Comparison of ENCODE assay signal across 22 cellular contexts in the genomic region with DNA sequence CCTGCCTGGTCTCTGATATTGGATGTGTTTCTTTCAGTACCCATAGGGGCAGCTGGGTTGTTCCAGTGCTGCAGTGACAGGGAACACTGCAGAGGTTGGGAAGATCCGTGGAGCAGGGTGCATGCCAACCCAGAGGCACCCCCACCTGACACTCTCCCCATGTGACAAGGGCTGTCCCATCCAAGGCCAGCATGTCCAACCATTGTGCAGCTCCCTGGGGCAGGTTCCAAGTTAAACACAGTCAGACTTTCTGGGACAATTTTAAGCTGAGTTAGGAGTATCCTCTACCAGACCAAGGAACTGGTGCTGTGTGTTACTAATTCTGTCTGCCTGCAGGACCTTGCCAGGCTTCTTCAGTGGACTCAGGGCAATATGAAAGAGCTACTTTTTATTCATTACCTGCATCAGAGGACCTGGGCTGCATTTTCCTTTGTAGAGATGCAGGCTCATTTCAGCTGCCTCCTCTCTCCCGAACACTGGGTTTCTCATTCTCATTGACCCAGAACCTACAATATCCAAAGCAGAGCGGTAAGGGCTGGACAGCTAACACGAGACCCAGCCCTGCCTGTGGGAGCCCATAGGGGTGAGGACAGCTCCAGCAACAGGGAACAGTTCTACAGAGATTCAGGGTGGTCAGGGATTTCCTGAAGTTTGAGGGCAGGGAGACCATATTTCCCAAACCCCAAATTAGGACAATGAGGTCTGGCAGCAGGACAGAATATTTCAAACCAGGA.
"Had no signal": no experiment of that assay in that cellular context is flagged by ENCODE, and none has a peak within 500 bp of the region (broad histone marks: within the 10 kb centered on the region; RNA-seq: fewer than 3 reads in every experiment).

No MANE protein-coding gene starts in this region.

- H3K36me3 ChIP-seq: adrenal gland, gastroesophageal sphincter, lower lobe of right lung, thyroid gland, WERI-Rb-1 had no signal

- H3K4me3 ChIP-seq: adrenal gland, dorsolateral prefrontal cortex, gastroesophageal sphincter, lower lobe of right lung, thyroid gland had no signal

- H3K27me3 ChIP-seq: adrenal gland, gastroesophageal sphincter, thyroid gland had no signal

- H3K4me1 ChIP-seq: adrenal gland, gastroesophageal sphincter, lower lobe of right lung, thyroid gland had no signal

- H3K27ac ChIP-seq: adrenal gland, dorsolateral prefrontal cortex, gastroesophageal sphincter, lower lobe of right lung, thyroid gland, WERI-Rb-1 had no signal

- DNase-seq: activated CD4-positive, alpha-beta T cell treated with anti-CD3 and anti-CD28 coated beads for 1 hour; activated gamma-delta T cell; activated T-cell treated with anti-CD3 and anti-CD28 coated beads, Interleukin-2, amount 50 U/mL, for 72 hours; adrenal gland; caudate nucleus; dorsolateral prefrontal cortex; endodermal cell; immature natural killer cell; lower lobe of right lung; midbrain; nephron progenitor cell; occipital lobe; stimulated activated CD4-positive, alpha-beta T cell treated with anti-CD3 and anti-CD28 coated beads, Interleukin-12 subunit alpha, Interleukin-12 subunit beta, amount 100 ng/mL, for 4 hours; stimulated activated CD4-positive, alpha-beta T cell treated with anti-CD3 and anti-CD28 coated beads, Interleukin-1b, Interleukin-23, amount 100 ng/mL, for 48 hours; stimulated activated CD8-positive, alpha-beta memory T cell treated with anti-CD3 and anti-CD28 coated beads, Interleukin-4, amount 100 ng/mL, for 48 hours; stimulated activated naive CD4-positive, alpha-beta T cell; SW 1271; T-helper 2 cell; thyroid gland; WERI-Rb-1 had no signal

- ATAC-seq: activated naive CD4-positive, alpha-beta T cell treated with anti-CD3 and anti-CD28 coated beads, Interleukin-2, amount 50 U/mL, for 72 hours; activated T-cell treated with anti-CD3 and anti-CD28 coated beads, Interleukin-2, amount 50 U/mL, for 72 hours; gastroesophageal sphincter; lower lobe of right lung had no signal

- H3K9me3 ChIP-seq: adrenal gland, lower lobe of right lung, thyroid gland had no signal
